ENCODE assay signal across 8 cellular contexts in the genomic region with DNA sequence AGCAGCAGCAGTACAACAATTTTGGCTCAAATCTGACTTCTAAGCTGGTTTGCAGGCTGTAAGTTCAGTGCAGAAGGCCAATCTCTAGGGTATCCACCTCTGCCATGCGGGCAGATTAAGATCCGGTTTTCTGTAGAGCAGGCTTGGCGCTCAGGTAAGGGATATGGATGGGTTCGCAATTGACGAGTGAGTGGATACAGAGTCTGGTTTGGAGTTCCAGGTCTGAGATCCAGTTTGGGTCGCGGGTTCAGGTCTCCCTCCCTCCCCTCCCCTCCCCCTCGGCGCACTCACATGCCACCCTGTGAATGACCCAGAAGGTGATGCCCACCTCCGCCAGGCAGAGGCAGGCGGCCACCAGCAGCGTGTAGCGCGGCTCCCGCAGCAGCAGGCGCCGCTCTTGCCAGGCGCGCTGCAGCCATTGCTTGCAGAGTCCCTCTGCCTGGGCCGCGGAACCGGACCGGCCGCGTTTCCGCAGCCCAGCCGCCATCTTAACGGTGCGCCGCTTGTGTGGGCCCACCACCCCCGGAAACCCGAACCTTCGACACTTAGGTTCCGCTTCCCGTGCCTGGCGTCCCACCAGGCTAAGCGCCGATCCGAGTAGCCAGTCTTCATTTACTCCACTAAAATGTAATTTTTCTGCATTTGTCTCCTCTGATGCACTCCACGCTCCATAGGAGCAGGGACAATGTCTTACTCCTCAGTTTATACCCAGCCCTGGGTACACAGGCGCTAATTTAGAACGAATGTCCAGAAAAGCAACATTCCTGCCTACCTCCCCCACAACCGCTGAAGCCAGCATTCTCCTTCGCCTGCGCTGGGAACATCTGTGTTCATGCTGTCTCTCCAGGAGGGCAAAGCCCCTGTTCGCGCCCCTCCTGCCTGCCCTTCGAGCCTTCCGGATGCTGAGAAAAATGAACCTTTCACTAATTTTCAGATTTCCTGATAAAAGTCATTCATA. TPM values are rescaled to one million over a fixed set of nuclear protein-coding genes. Genes with fewer than 3 reads are reported as not detected.
A peak's percentile ranks its signal among the peaks of the same experiment; 100 is the strongest.
DNase-seq lines count a peak whose midpoint lies in the region; TF ChIP-seq lines count a peak whose summit lies in the region.

A gene (minus strand): TSS at position 509 of the 958 bp plus-strand sequence. CDS start 22 bp downstream, at position 487.

- H3K4me3 ChIP-seq in GM06990 (replicated peaks; ENCODE audit: low read depth, low read length): peak within 1 kb of the TSS; percentile 99
- peak within 1 kb of the TSS; percentile 87 to 93 for H3K4me3 ChIP-seq in right atrium auricular region
- H3K4me3 ChIP-seq in urinary bladder (ENCODE audit: low read depth, low read length): peak within 1 kb of the TSS; percentile 86

- DNase-seq in GM06990 (ENCODE audit: extremely low read depth, insufficient read length) (peak; percentile 90), HFFc6 (peak; percentile 81), NCI-H1105 treated with DMSO at 0.1 percent for 48 hours (lab: John Stamatoyannopoulos, UW) (peak; percentile 82), right atrium auricular region (ENCODE audit: low spot score) (peak; percentile 79), pulmonary artery endothelial cell (ENCODE audit: low read depth, low spot score) (peak; percentile 64)

- TF ChIP-seq CTCF in GM06990 (IDR thresholded peaks at IDR 0.05; ENCODE audit: insufficient read depth, low read length, poor library complexity, severe bottlenecking) (no peak), HFFc6 (IDR thresholded peaks at IDR 0.05) (no peak), right atrium auricular region (IDR thresholded peaks at IDR 0.05) (no peak)

- peak within 1 kb of the TSS; percentile 85 for H3K27ac ChIP-seq in angular gyrus (ENCODE audit: low read depth, low read length)
- H3K27ac ChIP-seq in right atrium auricular region: peak within 1 kb of the TSS; percentile 83 to 86
- peak within 1 kb of the TSS; percentile 63 for H3K27ac ChIP-seq in urinary bladder (ENCODE audit: low read depth)

- H3K36me3 ChIP-seq in GM06990 (ENCODE audit: control insufficient read depth, insufficient read depth, low read length) (peaks cover 13% of the 10 kb centered on the region), right atrium auricular region (peaks cover 19% of the 10 kb centered on the region), urinary bladder (ENCODE audit: insufficient read depth) (peaks cover 3% of the 10 kb centered on the region)

- peaks cover 6% of the 10 kb centered on the region; the same call in 1 of the 2 replicates for H3K36me3 Mint-ChIP-seq in HFFc6 (ENCODE audit: low read depth)

- no peaks in the 10 kb centered on the region for H3K9me3 Mint-ChIP-seq in HFFc6

- H3K9me3 ChIP-seq in right atrium auricular region: no peaks in the 10 kb centered on the region

- intact Hi-C loops in T-helper 2 cell treated with Interferon-gamma antibody and Interleukin-4, amounts not matched to agents 100 ng/mL and 5 ng/mL, for 36 hours (cut with micrococcal nuclease): loop anchor here (1.0 to 5.0 kb wide), 11 partner anchors 51 to 1456 kb away; a partner anchor contains a TSS

- under 1% methylated on average over 49 of the region's 49 CpGs for WGBS in urinary bladder

- no peaks in the 10 kb centered on the region; the same call in 1 of the 2 replicates for H3K27me3 Mint-ChIP-seq in HFFc6 (ENCODE audit: insufficient read depth)

- no peaks in the 10 kb centered on the region; the same call in 1 of the 2 replicates for H3K4me1 Mint-ChIP-seq in HFFc6 (ENCODE audit: low read depth)

- H3K4me3 Mint-ChIP-seq in HFFc6: peak within 1 kb of the TSS; percentile 94

- peak within 1 kb of the TSS; percentile 98 for H3K27ac Mint-ChIP-seq in HFFc6

- H3K27me3 ChIP-seq in GM06990 (replicated peaks; ENCODE audit: control insufficient read depth, insufficient read depth, low read length) (no peaks in the 10 kb centered on the region), right atrium auricular region (no peaks in the 10 kb centered on the region)

- H3K4me1 ChIP-seq in right atrium auricular region (peaks cover 0 to 14% of the 10 kb centered on the region in 2 donors), urinary bladder (ENCODE audit: insufficient read depth) (no peaks in the 10 kb centered on the region)

RNA-seq across cellular contexts. Expression of the gene that starts here (rescaled TPM):
- total RNA-seq in HFFc6 (2021; fragmentation: NEBNext Ultra II Directional; extraction: Animal tissue kit (Norgen Biotek cat#: 25700)): 10 to 100 TPM; 60.0 to 75.3 (median 69.5) TPM
- total RNA-seq in T-helper 2 cell treated with Interferon-gamma antibody and Interleukin-4, amounts not matched to agents 100 ng/mL and 5 ng/mL, for 36 hours: 48.5 and 53.0 TPM in 2 replicates
- total RNA-seq in right atrium auricular region: 10 to 100 TPM; 50.6 to 50.8 TPM
- total RNA-seq in pulmonary artery endothelial cell: 23.6 and 25.7 TPM in 2 replicates
- 17.0 TPM for total RNA-seq in urinary bladder
- 49.5 TPM for polyA plus RNA-seq in urinary bladder

Comparison
In these comparisons a context has a peak if more than half of its experiments do, and no peak if none do; other contexts are left out.
1. Peak in every context shown above with its lines: DNase-seq, H3K4me3 ChIP-seq and H3K27ac ChIP-seq.